1 cellular context compared by ENCODE assay signal in the genomic region with DNA sequence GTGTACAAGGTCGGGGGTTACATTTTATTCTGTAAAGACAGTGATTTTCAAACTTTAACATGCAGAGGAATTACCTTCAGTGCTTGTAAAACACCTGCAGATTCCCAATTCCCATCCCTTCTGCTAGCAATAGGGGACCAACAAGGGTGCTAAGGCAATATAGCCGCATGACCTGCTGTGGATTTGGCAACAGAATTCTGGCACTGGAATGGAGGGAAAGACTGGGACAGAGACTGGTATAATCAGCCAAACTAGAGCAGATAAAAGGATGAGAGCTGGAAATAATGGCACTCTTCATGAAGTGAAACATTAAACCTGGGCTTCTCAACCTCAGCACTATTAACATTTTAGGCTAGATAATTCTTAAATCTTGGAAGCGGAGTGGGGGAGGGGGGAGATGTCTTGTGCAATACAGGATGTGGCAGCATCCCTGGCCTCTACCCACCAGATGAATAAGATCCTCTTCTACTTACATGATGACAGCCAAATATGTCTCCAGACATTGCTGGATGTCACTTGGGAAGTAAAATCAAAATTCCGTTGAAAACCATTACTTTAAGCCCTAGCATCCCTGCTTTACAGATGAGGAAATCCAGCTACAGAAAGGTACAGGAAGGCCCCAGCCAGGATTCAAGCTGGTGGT.
A peak's percentile ranks its signal among the peaks of the same experiment; 100 is the strongest.
TF ChIP-seq lines count a peak whose summit lies in the region.

No MANE protein-coding gene starts in this region.

TF ChIP-seq in HepG2, 621 proteins besides CTCF, POLR2A, EP300 and RAD21 (continued from another document):
- TF ChIP-seq CSRNP1 (CRISPR knock-in tag; IDR thresholded peaks at IDR 0.05) (peak; percentile 65; the same call in 1 of the 2 replicates), ZNF616 (CRISPR knock-in tag; IDR thresholded peaks at IDR 0.05; ENCODE audit: low read depth) (no peak), ZBTB1 (CRISPR knock-in tag; IDR thresholded peaks at IDR 0.05; ENCODE audit: borderline replicate concordance) (no peak)
TF ChIP-seq in HepG2: peak in this region for 52.
